Comparison of ENCODE assay signal across 8 cellular contexts in the genomic region with DNA sequence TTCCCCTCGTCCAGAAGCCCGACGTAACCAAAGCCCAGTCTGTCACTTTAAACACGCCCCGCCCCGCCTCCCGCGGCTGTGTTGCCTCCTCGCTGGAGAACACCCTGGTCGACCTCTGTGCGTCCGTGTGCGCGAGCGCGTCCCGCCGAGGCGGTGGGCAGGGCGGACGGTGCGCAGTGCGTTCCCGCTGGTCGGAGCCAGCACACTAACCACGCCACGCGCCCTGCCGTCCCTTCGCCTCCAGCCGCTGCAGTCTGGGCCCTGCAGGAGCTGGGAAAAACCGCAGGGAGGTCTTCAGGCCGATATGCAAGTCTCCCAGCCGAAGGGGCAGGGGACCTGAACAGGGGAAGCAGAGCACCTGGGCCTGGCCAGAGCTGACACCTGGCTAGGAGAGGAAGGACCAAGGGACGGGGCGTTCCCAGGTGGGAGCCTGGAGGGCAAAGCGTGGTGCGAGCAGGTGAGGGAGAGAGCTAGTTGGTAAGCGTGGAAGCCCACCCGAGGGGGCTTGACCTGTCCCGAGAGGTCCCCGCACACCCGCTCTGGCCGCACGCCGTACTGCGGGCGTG. TPM values are rescaled to one million over a fixed set of nuclear protein-coding genes. Genes with fewer than 3 reads are reported as not detected.
DNase-seq lines count a peak whose midpoint lies in the region; ATAC-seq and TF ChIP-seq lines count a peak whose summit lies in the region.

No MANE protein-coding gene starts in this region.

- CTCF ChIA-PET in RWPE1 (lab: Yijun Ruan, JAX) = interaction anchor here (0.7 to 2.0 kb wide), 4 partner anchors 18 to 187 kb away, joined by 3 to 9 read pairs (median 4); partner anchors contain the start of gene EDF1

- H3K4me2 ChIP-seq in DOHH2 (ENCODE audit: low read length) = peak overlapping the region; percentile 75

- 0 to 1% (median 1%) methylated on average over 42 to 48 of the region's 48 CpGs for whole genome bisulfite sequencing in ovary, 3 donors
- WGBS in tibial nerve, 2 donors = 0 to 1% methylated on average over 33 to 42 of the region's 48 CpGs

- ATAC-seq in HG03039 (IDR thresholded peaks at IDR 0.05; ENCODE audit: unreplicated experiment) = no peak

- H4K20me1 ChIP-seq in DOHH2 (ENCODE audit: control insufficient read depth, insufficient read depth, low read depth, low read length) = peaks cover 6% of the 10 kb centered on the region; the same call in 1 of the 2 replicates

- peak; percentile 96 for DNase-seq in HuH-7.5 (ENCODE audit: low spot score)
- peak; percentile 83 for DNase-seq in RWPE1 (ENCODE audit: low spot score)
- peak; percentile 90 for DNase-seq in activated effector memory CD4-positive, alpha-beta T cell treated with anti-CD3 and anti-CD28 coated beads, Interleukin-2, amount 50 U/mL, for 16 hours
- peak; percentile 89 for DNase-seq in fibroblast of villous mesenchyme (ENCODE audit: low read depth)
- peak in 3 of 5 donors; percentile 65 to 73 (median 66) for DNase-seq in ovary
- DNase-seq in tibial nerve (ENCODE audit: low spot score in 2 of 2) = peak; percentile 56 to 83

- no peak for TF ChIP-seq EP300 in ovary (IDR thresholded peaks at IDR 0.05)
- TF ChIP-seq EP300 in tibial nerve (IDR thresholded peaks at IDR 0.05) = peak in 1 of 2 donors; percentile 79

- peak overlapping the region; percentile 57 for H3K27ac ChIP-seq in DOHH2 (ENCODE audit: low read depth, low read length)
- peak overlapping the region; percentile 98 for H3K27ac ChIP-seq in RWPE1
- H3K27ac ChIP-seq in ovary = no peak overlapping the region
- H3K27ac ChIP-seq in tibial nerve = peak overlapping the region; percentile 74 to 94 (median 86)

- H3K9me3 ChIP-seq in DOHH2 (ENCODE audit: control insufficient read depth, insufficient read depth, low read length) (no peaks in the 10 kb centered on the region), ovary (no peaks in the 10 kb centered on the region), tibial nerve (no peaks in the 10 kb centered on the region)

- H3K27me3 ChIP-seq in DOHH2 (ENCODE audit: control insufficient read depth, low read length) = no peaks in the 10 kb centered on the region
- peaks cover 14% of the 10 kb centered on the region for H3K27me3 ChIP-seq in ovary
- peaks cover 3 to 42% of the 10 kb centered on the region in 2 donors for H3K27me3 ChIP-seq in tibial nerve

- H3K4me3 ChIP-seq in DOHH2 (ENCODE audit: low read length) (peak overlapping the region; percentile 79), fibroblast of villous mesenchyme (ENCODE audit: low read depth, low read length) (peak overlapping the region; percentile 99), ovary (peak overlapping the region; percentile 51), tibial nerve (peak overlapping the region; percentile 51 to 85 (median 72))

- POLR2A ChIA-PET in RWPE1 (lab: Yijun Ruan, JAX; ENCODE audit: low non-redundant PET) = interaction anchor here (0.6 to 1.0 kb wide), 2 partner anchors 13 to 49 kb away, joined by 4 read pairs; no protein-coding TSS in a partner anchor

- H3K36me3 ChIP-seq in DOHH2 (ENCODE audit: control insufficient read depth, low read length) = peaks cover 21% of the 10 kb centered on the region; the same call in 1 of the 2 replicates
- no peaks in the 10 kb centered on the region for H3K36me3 ChIP-seq in ovary
- peaks cover 0 to 15% (median 0%) of the 10 kb centered on the region in 3 donors for H3K36me3 ChIP-seq in tibial nerve

- no peaks in the 10 kb centered on the region; the same call in 1 of the 2 replicates for H3F3A ChIP-seq in DOHH2 (ENCODE audit: control insufficient read depth, insufficient read depth)

- H3K4me1 ChIP-seq in DOHH2 (ENCODE audit: control insufficient read depth, low read length) (peaks cover 24% of the 10 kb centered on the region), ovary (ENCODE audit: insufficient read depth) (peaks cover 18% of the 10 kb centered on the region), tibial nerve (peaks cover 0 to 81% (median 34%) of the 10 kb centered on the region in 4 donors)

- no peak for TF ChIP-seq POLR2A in ovary (IDR thresholded peaks at IDR 0.05)
- TF ChIP-seq POLR2A in tibial nerve (IDR thresholded peaks at IDR 0.05) = peak in 1 of 2 donors; percentile 39

- no peaks in the 10 kb centered on the region for H3K9me2 ChIP-seq in DOHH2 (replicated peaks; ENCODE audit: control insufficient read depth, low read length)

- intact Hi-C loops in ovary (cut with DNase I) = loop anchor here in 1 of 4 donors (5.0 to 10.0 kb wide), 3 partner anchors 53 to 184 kb away; partner anchors contain the start of genes C8G, CCDC183, FBXW5 and FUT7

- TF ChIP-seq CTCF in DOHH2 (IDR thresholded peaks at IDR 0.05; ENCODE audit: low read depth, low read length, poor library complexity, severe bottlenecking) (no peak), RWPE1 (conservative IDR thresholded peaks at IDR 0.05; ENCODE audit: low read depth) (no peak), fibroblast of villous mesenchyme (IDR thresholded peaks at IDR 0.05; ENCODE audit: insufficient read depth, low read depth, low read length) (no peak), ovary (IDR thresholded peaks at IDR 0.05) (no peak), tibial nerve (IDR thresholded peaks at IDR 0.05) (peak in 1 of 5 experiments; percentile 13)

- peaks cover 13% of the 10 kb centered on the region for H3K79me2 ChIP-seq in DOHH2 (ENCODE audit: control insufficient read depth, low read length)

RNA-seq across cellular contexts. Expression of gene PHPT1, which starts 1.3 kb away (rescaled TPM):
- 75.4 and 105 TPM in 2 replicates for total RNA-seq in fibroblast of villous mesenchyme
- total RNA-seq in ovary = 100 to 1,000 TPM in 2 of 7 donors, 10 to 100 TPM in 5; 39.2 to 132 (median 86.9) TPM
- polyA plus RNA-seq in ovary = 10 to 100 TPM; 18.1 to 57.6 TPM
- total RNA-seq in tibial nerve = 10 to 100 TPM; 42.6 to 71.0 (median 66.7) TPM

RNA-seq across cellular contexts. Expression of gene MAMDC4, which starts 4.2 kb away (rescaled TPM):
- total RNA-seq in fibroblast of villous mesenchyme (1.6 and 3.0 TPM in 2 replicates), ovary (10 to 100 TPM in 1 of 7 donors, 1 to 10 TPM in 6; 2.1 to 31.4 (median 2.5) TPM), tibial nerve (1 to 10 TPM; 1.5 to 8.1 (median 4.4) TPM)
- 1 to 10 TPM in 1 of 2 donors, under 1 TPM in 1; 0.15 to 2.6 TPM for polyA plus RNA-seq in ovary

RNA-seq across cellular contexts. Expression of gene AJM1, which starts 5.6 kb away (rescaled TPM):
- 0.86 and 1.3 TPM in 2 replicates for total RNA-seq in fibroblast of villous mesenchyme
- total RNA-seq in ovary = 1 to 10 TPM in 5 of 7 donors, under 1 TPM in 2; 0.48 to 2.4 (median 1.4) TPM
- polyA plus RNA-seq in ovary = under 1 TPM in 1 of 2 donors, not detected in 1; 0.93 TPM
- 1 to 10 TPM; 2.0 to 3.9 (median 3.7) TPM for total RNA-seq in tibial nerve

RNA-seq across cellular contexts. Expression of gene EDF1, which starts 18.2 kb away (rescaled TPM):
- total RNA-seq in fibroblast of villous mesenchyme (146 and 163 TPM in 2 replicates), ovary (100 to 1,000 TPM; 306 to 391 (median 336) TPM), tibial nerve (100 to 1,000 TPM; 251 to 337 (median 266) TPM)
- 100 to 1,000 TPM; 154 to 444 TPM for polyA plus RNA-seq in ovary

RNA-seq across cellular contexts. Expression of gene TRAF2, which starts 38.4 kb away (rescaled TPM):
- 11.0 and 16.8 TPM in 2 replicates for total RNA-seq in fibroblast of villous mesenchyme
- total RNA-seq in ovary = 10 to 100 TPM in 4 of 7 donors, 1 to 10 TPM in 3; 5.6 to 11.9 (median 10.3) TPM
- 1 to 10 TPM in 1 of 2 donors, under 1 TPM in 1; 0.83 to 7.6 TPM for polyA plus RNA-seq in ovary
- total RNA-seq in tibial nerve = 10 to 100 TPM in 3 of 4 donors, 1 to 10 TPM in 1; 5.0 to 10.8 (median 10.6) TPM

Comparison
In these comparisons a context has a peak if more than half of its experiments do, and no peak if none do; other contexts are left out.
1. H3K27ac ChIP-seq: peak in DOHH2 (single experiment), RWPE1 (single experiment) and tibial nerve (4 of 4); none in ovary (0 of 2).
2. Peak in every context shown above with its lines, with median percentiles within 50 percentile points of each other: H3K4me3 ChIP-seq and DNase-seq.